In the genomic region with DNA sequence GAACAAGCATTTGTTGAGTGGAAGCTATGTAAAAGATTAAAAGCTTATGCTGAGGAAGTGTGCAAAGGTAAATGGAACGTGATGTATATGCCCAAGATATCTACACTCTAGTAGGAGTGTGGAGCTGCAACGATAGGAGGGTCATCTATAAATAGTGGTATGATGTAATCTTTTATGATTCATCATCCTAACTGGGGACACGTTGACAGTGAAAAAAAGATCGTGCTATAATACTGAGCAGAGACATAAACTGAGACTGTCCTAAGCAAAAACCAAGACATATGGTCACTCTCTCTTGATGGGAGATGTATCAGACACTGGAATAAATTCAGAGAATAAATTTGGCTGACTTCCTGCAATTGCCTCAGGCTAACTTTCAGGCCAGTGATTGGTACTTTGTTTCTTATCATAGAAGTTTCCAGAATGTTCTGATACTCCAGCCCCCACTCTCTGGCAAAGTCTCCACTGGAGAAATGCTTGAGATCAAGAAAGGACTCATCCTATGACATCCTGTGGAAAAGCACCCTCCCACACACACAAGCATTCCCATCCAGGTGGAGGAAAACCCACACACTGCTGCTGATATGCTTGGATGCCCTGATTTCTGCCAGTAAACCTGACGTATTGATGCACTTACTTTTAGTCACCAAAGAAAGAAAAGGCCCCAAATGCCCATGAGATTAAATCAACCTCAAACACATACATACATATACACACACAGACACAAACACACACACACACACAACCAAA, we compare ENCODE assay signal across 19 cellular contexts. TPM values are rescaled to one million over a fixed set of nuclear protein-coding genes. Genes with fewer than 3 reads are reported as not detected.
DNase-seq lines count a peak whose midpoint lies in the region; ATAC-seq and TF ChIP-seq lines count a peak whose summit lies in the region.
"Had no signal": no experiment of that assay in that cellular context is flagged by ENCODE, and none has a peak within 500 bp of the region (broad histone marks: within the 10 kb centered on the region; RNA-seq: fewer than 3 reads in every experiment).

No MANE protein-coding gene starts in this region.

- no peak for TF ChIP-seq CTCF in PC-9 (conservative IDR thresholded peaks at IDR 0.05)
- TF ChIP-seq CTCF in fibroblast of mammary gland (conservative IDR thresholded peaks at IDR 0.05; ENCODE audit: control insufficient read depth, insufficient read depth, low read depth, low read length), result no peak
- TF ChIP-seq CTCF in gastrocnemius medialis (IDR thresholded peaks at IDR 0.05 in 4 of 5, conservative IDR thresholded peaks at IDR 0.05 in 1 of 5), result no peak
- no peak for TF ChIP-seq CTCF in CD14-positive monocyte (IDR thresholded peaks at IDR 0.05)

- TF ChIP-seq POLR2A in gastrocnemius medialis (IDR thresholded peaks at IDR 0.05), result no peak

- H3F3A ChIP-seq in PC-9 (ENCODE audit: insufficient read depth, low read depth), result no peaks in the 10 kb centered on the region

- H3K4me2 ChIP-seq in PC-9, result no peak overlapping the region

- no peaks in the 10 kb centered on the region for H3K9me3 ChIP-seq in PC-9 (ENCODE audit: insufficient read depth, low read depth)
- H3K9me3 ChIP-seq in gastrocnemius medialis, result no peaks in the 10 kb centered on the region
- H3K9me3 ChIP-seq: Caco-2, tibial artery had no signal

- H3K27me3 Mint-ChIP-seq in CD14-positive monocyte (ENCODE audit: low read depth in 3 of 3), result no peaks in the 10 kb centered on the region
- H3K27me3 Mint-ChIP-seq: activated B cell treated with CpG ODN at 0.5 μM for 24 hours had no signal

- DNase-seq in NOMO-1 treated with dmso at 0.1 percent for 144 hours (lab: John Stamatoyannopoulos, UW; ENCODE audit: unreplicated experiment) (peak; percentile 2), NOMO-1 treated with DMSO at 0.1 percent for 48 hours (lab: John Stamatoyannopoulos, UW; ENCODE audit: unreplicated experiment) (no peak), PC-9 (no peak), fibroblast of mammary gland (ENCODE audit: low read depth) (peak; percentile 31), gastrocnemius medialis (no peak), dermis blood vessel endothelial cell (no peak), CD14-positive monocyte (ENCODE audit: low spot score) (no peak)
- DNase-seq: activated B cell treated with CpG ODN at 0.5 μM for 24 hours; activated T-cell treated with anti-CD3 and anti-CD28 coated beads for 4 hours; Caco-2; KG1; NCI-H2107; stimulated activated CD4-positive, alpha-beta T cell treated with anti-CD3 and anti-CD28 coated beads, Interleukin-15, amount 100 ng/mL, for 24 hours; tibial artery had no signal

- CTCF ChIA-PET in PC-9 (lab: Charles Lee), result no interaction called here

- BruUV-seq in PC-9 (replicated peaks; lab: Mats Ljungman, UMichigan), result no TSS peak

- H3K27ac ChIP-seq in PC-9 (no peak overlapping the region), gastrocnemius medialis (no peak overlapping the region)
- H3K27ac ChIP-seq: SK-N-MC, tibial artery had no signal

- H2AFZ ChIP-seq in PC-9, result 0 out of 2 replicates have a peak overlapping the region, but pooled peaks have one; percentile 10

- H3K4me3 ChIP-seq in PC-9, result no peak overlapping the region
- H3K4me3 ChIP-seq in fibroblast of mammary gland (ENCODE audit: control insufficient read depth, low read depth, low read length), result no peak overlapping the region
- no peak overlapping the region for H3K4me3 ChIP-seq in gastrocnemius medialis
- H3K4me3 ChIP-seq: dorsolateral prefrontal cortex, SK-N-MC, tibial artery had no signal

- POLR2A ChIA-PET in PC-9 (lab: Charles Lee; ENCODE audit: unreplicated experiment), result no interaction called here

- H3K79me2 ChIP-seq in PC-9 (ENCODE audit: low read depth), result no peaks in the 10 kb centered on the region

- no peaks in the 10 kb centered on the region for H3K9me2 ChIP-seq in PC-9 (ENCODE audit: insufficient read depth)

- H3K4me3 Mint-ChIP-seq in CD14-positive monocyte, result no peak overlapping the region
- H3K4me3 Mint-ChIP-seq: activated B cell treated with CpG ODN at 0.5 μM for 24 hours had no signal

- intact Hi-C loops in PC-9 (cut with micrococcal nuclease; ENCODE audit: unreplicated experiment), result no loop called here
- intact Hi-C loops in gastrocnemius medialis (cut with DNase I; ENCODE audit: low total_unique reads), result no loop called here
- intact Hi-C loops in CD14-positive monocyte (cut with micrococcal nuclease), result no loop called here

- ATAC-seq in gastrocnemius medialis (peak; percentile 99 to 100), HG02610 (IDR thresholded peaks at IDR 0.05; ENCODE audit: unreplicated experiment) (no peak)

- in situ Hi-C loops in gastrocnemius medialis (cut with MboI; ENCODE audit: low sequenced_read_pairs in 4 of 4), result loop anchor here in 2 of 4 donors (25.0 kb wide), 2 partner anchors 431 to 556 kb away; no protein-coding TSS in a partner anchor

- H3K4me1 ChIP-seq in PC-9 (replicated peaks; ENCODE audit: insufficient read depth), result no peaks in the 10 kb centered on the region
- peaks cover 6 to 7% of the 10 kb centered on the region in 2 donors for H3K4me1 ChIP-seq in gastrocnemius medialis
- H3K4me1 ChIP-seq: Caco-2 had no signal

- no peaks in the 10 kb centered on the region for H3K36me3 Mint-ChIP-seq in CD14-positive monocyte

- H3K27me3 ChIP-seq in PC-9 (ENCODE audit: insufficient read depth, low read depth) (no peaks in the 10 kb centered on the region), gastrocnemius medialis (no peaks in the 10 kb centered on the region)
- H3K27me3 ChIP-seq: dorsolateral prefrontal cortex, tibial artery had no signal

- H3K27ac Mint-ChIP-seq in CD14-positive monocyte, result peak overlapping the region in 1 of 7 donors; percentile 23
- H3K27ac Mint-ChIP-seq: activated B cell treated with CpG ODN at 0.5 μM for 24 hours had no signal

- no peaks in the 10 kb centered on the region for H3K36me3 ChIP-seq in PC-9 (ENCODE audit: low read depth)
- no peaks in the 10 kb centered on the region for H3K36me3 ChIP-seq in gastrocnemius medialis
- H3K36me3 ChIP-seq: tibial artery had no signal

- no peaks in the 10 kb centered on the region for H4K20me1 ChIP-seq in PC-9 (ENCODE audit: insufficient read depth)

- H3K4me1 Mint-ChIP-seq in CD14-positive monocyte, result no peaks in the 10 kb centered on the region
- H3K4me1 Mint-ChIP-seq: activated B cell treated with CpG ODN at 0.5 μM for 24 hours had no signal

- H3K9me3 Mint-ChIP-seq in CD14-positive monocyte, result peaks cover 0 to 9% (median 4%) of the 10 kb centered on the region in 7 donors
- H3K9me3 Mint-ChIP-seq: activated B cell treated with CpG ODN at 0.5 μM for 24 hours had no signal

RNA-seq across cellular contexts. Expression of gene SLC5A12, which starts 9.0 kb away (rescaled TPM):
- not detected in 2 replicates for total RNA-seq in PC-9 (2021)
- not detected for total RNA-seq in gastrocnemius medialis
- total RNA-seq in dermis blood vessel endothelial cell, result not detected in 2 replicates
- polyA plus RNA-seq in CD14-positive monocyte, result not detected
- total RNA-seq: activated B cell treated with CpG ODN at 0.5 μM for 24 hours, lung microvascular endothelial cell had no signal
- polyA plus RNA-seq: adipose tissue had no signal

Comparison
In these comparisons a context has a peak if more than half of its experiments do, and no peak if none do; other contexts are left out.
1. DNase-seq: peak in NOMO-1 treated with dmso at 0.1 percent for 144 hours (single experiment) and fibroblast of mammary gland (single experiment); none in NOMO-1 treated with DMSO at 0.1 percent for 48 hours (single experiment), PC-9 (0 of 2), gastrocnemius medialis (0 of 2), dermis blood vessel endothelial cell (single experiment) and CD14-positive monocyte (single experiment).